8 cellular contexts compared by ENCODE assay signal in the genomic region with DNA sequence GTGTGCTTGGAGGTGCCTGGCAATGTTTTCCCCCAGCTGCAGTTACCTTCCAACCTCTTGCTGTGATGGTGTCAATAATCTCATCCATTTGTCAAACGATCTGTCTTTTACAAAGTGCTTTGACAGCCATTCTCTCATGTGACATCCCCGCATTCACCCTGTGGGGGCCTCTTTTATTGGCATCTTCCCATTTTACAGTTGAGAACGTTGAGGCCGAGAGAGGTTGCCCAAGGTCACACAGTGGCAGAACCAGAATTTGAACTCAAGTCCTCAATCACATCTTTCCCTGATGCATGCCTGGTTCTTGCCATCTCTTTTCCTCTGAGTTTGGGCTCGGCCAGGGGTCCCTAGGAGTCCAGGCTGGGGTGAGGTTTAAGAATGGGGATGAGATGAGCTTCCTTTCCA. TPM values are rescaled to one million over a fixed set of nuclear protein-coding genes. Genes with fewer than 3 reads are reported as not detected.
A peak's percentile ranks its signal among the peaks of the same experiment; 100 is the strongest.
DNase-seq lines count a peak whose midpoint lies in the region; ATAC-seq and TF ChIP-seq lines count a peak whose summit lies in the region.

No MANE protein-coding gene starts in this region.

- H3K27me3 Mint-ChIP-seq in GM23338 (ENCODE audit: insufficient read depth, low read depth, poor library complexity): peaks cover 18% of the 10 kb centered on the region

- no peak overlapping the region for H3K27ac ChIP-seq in GM23338 (ENCODE audit: low read depth)
- peak overlapping the region; percentile 76; the same call in 1 of the 2 replicates for H3K27ac ChIP-seq in VCaP
- peak overlapping the region in 3 of 4 donors; percentile 92 to 94 (median 92) for H3K27ac ChIP-seq in gastroesophageal sphincter

- H3K4me1 Mint-ChIP-seq in GM23338: peaks cover 29% of the 10 kb centered on the region

- H4K20me1 ChIP-seq in GM23338 (replicated peaks; ENCODE audit: insufficient read depth): peaks cover 17% of the 10 kb centered on the region

- peak overlapping the region; percentile 100 for H3K4me2 ChIP-seq in GM23338

- DNase-seq in GM23338 (ENCODE audit: low spot score) (no peak), skeletal muscle cell (ENCODE audit: low read depth) (no peak), SIG-M5 treated with dmso at 0.1 percent for 504 hours (lab: John Stamatoyannopoulos, UW; ENCODE audit: unreplicated experiment) (no peak), retina (no peak), SK-N-DZ (ENCODE audit: low spot score) (no peak), HT-29 (ENCODE audit: low spot score) (no peak)

- peak overlapping the region; percentile 98 for H3K4me3 ChIP-seq in GM23338
- H3K4me3 ChIP-seq in gastroesophageal sphincter: peak overlapping the region; percentile 83 to 95
- peak overlapping the region; percentile 94 for H3K4me3 ChIP-seq in skeletal muscle cell (ENCODE audit: low read depth, low read length)

- no peak for ATAC-seq in GM23338
- no peak for ATAC-seq in gastroesophageal sphincter

- H3K9me3 Mint-ChIP-seq in GM23338: peaks cover 21% of the 10 kb centered on the region

- WGBS in gastroesophageal sphincter (ENCODE audit: low coverage in 1 of 2), 2 donors: 9 to 80% methylated on average over 1 to 2 of the region's 5 CpGs

- H3K36me3 ChIP-seq in GM23338 (ENCODE audit: insufficient read depth) (peaks cover 18% of the 10 kb centered on the region), gastroesophageal sphincter (peaks cover 0 to 49% of the 10 kb centered on the region in 2 donors)

- H3F3A ChIP-seq in GM23338 (replicated peaks; ENCODE audit: low read depth): peaks cover 23% of the 10 kb centered on the region; the same call in 1 of the 2 replicates

- H3K9me3 ChIP-seq in gastroesophageal sphincter: no peaks in the 10 kb centered on the region

- TF ChIP-seq EP300 in gastroesophageal sphincter (IDR thresholded peaks at IDR 0.05): no peak

- TF ChIP-seq CTCF in GM23338 (conservative IDR thresholded peaks at IDR 0.05; ENCODE audit: low read depth in 2 of 2) (no peak), VCaP (conservative IDR thresholded peaks at IDR 0.05) (no peak), gastroesophageal sphincter (IDR thresholded peaks at IDR 0.05) (no peak)

- no peak for TF ChIP-seq POLR2A in gastroesophageal sphincter (IDR thresholded peaks at IDR 0.05)

- peaks cover 40% of the 10 kb centered on the region for H3K36me3 Mint-ChIP-seq in GM23338 (ENCODE audit: low read depth)

- H3K4me3 Mint-ChIP-seq in GM23338: peak overlapping the region; percentile 97

- H3K27me3 ChIP-seq in GM23338 (ENCODE audit: insufficient read depth): peaks cover 16% of the 10 kb centered on the region
- no peaks in the 10 kb centered on the region for H3K27me3 ChIP-seq in gastroesophageal sphincter

- H3K27ac Mint-ChIP-seq in GM23338: no peak overlapping the region

- H3K9me2 ChIP-seq in GM23338 (ENCODE audit: insufficient read depth): peaks cover 4% of the 10 kb centered on the region; the same call in 1 of the 2 replicates

- H3K4me1 ChIP-seq in GM23338 (ENCODE audit: insufficient read depth) (peaks cover 27% of the 10 kb centered on the region), gastroesophageal sphincter (peaks cover 5 to 51% (median 31%) of the 10 kb centered on the region in 3 donors)

- no peak overlapping the region for H2AFZ ChIP-seq in GM23338

- H3K79me2 ChIP-seq in GM23338 (replicated peaks; ENCODE audit: insufficient read depth): peaks cover 37% of the 10 kb centered on the region

TF ChIP-seq in GM23338, 12 proteins besides CTCF, POLR2A, EP300 and RAD21:
- no peak for TF ChIP-seq ZNF331 (CRISPR knock-in tag; IDR thresholded peaks at IDR 0.05; ENCODE audit: low read depth)
- TF ChIP-seq JUNB (IDR thresholded peaks at IDR 0.05; ENCODE audit: unreplicated experiment): no peak

RNA-seq across cellular contexts. Expression of a gene that starts 1.5 kb away (rescaled TPM):
- 36.5 and 45.2 TPM in 2 replicates for total RNA-seq in GM23338 (2014; rRNA removed; shearing (Covaris generic))
- 8.8 and 10.1 TPM in 2 replicates for polyA plus RNA-seq in GM23338 (2016; fragmentation: Nextera tagmentation; extraction: Ambion mirVana)
- total RNA-seq in gastroesophageal sphincter: 10 to 100 TPM; 38.4 to 62.1 (median 46.5) TPM
- polyA plus RNA-seq in SK-N-DZ (2014; cell fraction: cytosol; rRNA removed): 33.1 and 34.0 TPM in 2 replicates
- polyA plus RNA-seq in SK-N-DZ (2014; cell fraction: nucleus; rRNA removed): 80.7 and 90.5 TPM in 2 replicates
- total RNA-seq in HT-29 (2014; rRNA removed; shearing (Covaris generic)): 56.5 and 56.8 TPM in 2 replicates

RNA-seq across cellular contexts. Expression of a gene that starts 13.3 kb away (rescaled TPM):
- 39.2 and 50.0 TPM in 2 replicates for total RNA-seq in GM23338 (2014; rRNA removed; shearing (Covaris generic))
- 81.5 and 82.3 TPM in 2 replicates for polyA plus RNA-seq in GM23338 (2016; fragmentation: Nextera tagmentation; extraction: Ambion mirVana)
- total RNA-seq in gastroesophageal sphincter: 100 to 1,000 TPM in 2 of 4 donors, 10 to 100 TPM in 2; 89.1 to 131 (median 100) TPM
- 93.4 and 99.9 TPM in 2 replicates for polyA plus RNA-seq in SK-N-DZ (2014; cell fraction: cytosol; rRNA removed)
- 81.7 and 93.0 TPM in 2 replicates for polyA plus RNA-seq in SK-N-DZ (2014; cell fraction: nucleus; rRNA removed)
- 103 and 110 TPM in 2 replicates for total RNA-seq in HT-29 (2014; rRNA removed; shearing (Covaris generic))

RNA-seq across cellular contexts. Expression of a gene that starts 20.3 kb away (rescaled TPM):
- total RNA-seq in GM23338 (2014; rRNA removed; shearing (Covaris generic)): 10.4 and 13.4 TPM in 2 replicates
- polyA plus RNA-seq in GM23338 (2016; fragmentation: Nextera tagmentation; extraction: Ambion mirVana): 18.5 and 19.1 TPM in 2 replicates
- 10 to 100 TPM; 25.6 to 31.4 (median 28.2) TPM for total RNA-seq in gastroesophageal sphincter
- 44.1 and 45.0 TPM in 2 replicates for polyA plus RNA-seq in SK-N-DZ (2014; cell fraction: cytosol; rRNA removed)
- polyA plus RNA-seq in SK-N-DZ (2014; cell fraction: nucleus; rRNA removed): 29.9 and 44.1 TPM in 2 replicates
- total RNA-seq in HT-29 (2014; rRNA removed; shearing (Covaris generic)): 21.1 and 23.2 TPM in 2 replicates

RNA-seq across cellular contexts. Expression of a gene that starts 20.9 kb away (rescaled TPM):
- 71.0 and 92.8 TPM in 2 replicates for total RNA-seq in GM23338 (2014; rRNA removed; shearing (Covaris generic))
- 66.0 and 66.2 TPM in 2 replicates for polyA plus RNA-seq in GM23338 (2016; fragmentation: Nextera tagmentation; extraction: Ambion mirVana)
- 10 to 100 TPM; 40.9 to 82.2 (median 74.4) TPM for total RNA-seq in gastroesophageal sphincter
- polyA plus RNA-seq in SK-N-DZ (2014; cell fraction: cytosol; rRNA removed): 257 and 495 TPM in 2 replicates
- polyA plus RNA-seq in SK-N-DZ (2014; cell fraction: nucleus; rRNA removed): 161 and 213 TPM in 2 replicates
- total RNA-seq in HT-29 (2014; rRNA removed; shearing (Covaris generic)): 72.2 and 79.2 TPM in 2 replicates

RNA-seq across cellular contexts. Expression of a gene that starts 35.7 kb away (rescaled TPM):
- 7.5 and 10.0 TPM in 2 replicates for total RNA-seq in GM23338 (2014; rRNA removed; shearing (Covaris generic))
- polyA plus RNA-seq in GM23338 (2016; fragmentation: Nextera tagmentation; extraction: Ambion mirVana): 9.8 and 10.4 TPM in 2 replicates
- under 1 TPM in 3 of 4 donors, not detected in 1; 0.77 to 0.81 (median 0.78) TPM for total RNA-seq in gastroesophageal sphincter
- polyA plus RNA-seq in SK-N-DZ (2014; cell fraction: cytosol; rRNA removed): 24.7 and 29.6 TPM in 2 replicates
- 172 and 188 TPM in 2 replicates for polyA plus RNA-seq in SK-N-DZ (2014; cell fraction: nucleus; rRNA removed)
- total RNA-seq in HT-29 (2014; rRNA removed; shearing (Covaris generic)): 0.89 TPM in 1 of 2 replicates, not detected in the other
